ENCODE assay signal across 30 cellular contexts in genomic region chr12:105985383-105985782, GRCh38.
"Had no signal": no experiment of that assay in that cellular context is flagged by ENCODE, and none has a peak within 500 bp of the region (broad histone marks: within the 10 kb centered on the region; RNA-seq: fewer than 3 reads in every experiment).

No MANE protein-coding gene starts in this region.

- H3K27ac ChIP-seq: ascending aorta, body of pancreas, brain microvascular endothelial cell, breast epithelium, VCaP had no signal

- H3K4me3 ChIP-seq: ascending aorta, body of pancreas, breast epithelium had no signal

- H3K27me3 ChIP-seq: ascending aorta, body of pancreas, brain microvascular endothelial cell, breast epithelium had no signal

- H3K36me3 ChIP-seq: ascending aorta, brain microvascular endothelial cell, breast epithelium had no signal

- DNase-seq: activated B cell treated with CpG ODN at 0.5 μM for 24 hours; activated CD4-positive, alpha-beta memory T cell treated with anti-CD3 and anti-CD28 coated beads, Interleukin-2, amount 10 ng/mL, durations not matched to agents 7 days and 5 days; activated CD4-positive, alpha-beta T cell treated with anti-CD3 and anti-CD28 coated beads for 4 hours; activated CD4-positive, alpha-beta T cell treated with anti-CD3 and anti-CD28 coated beads, Interleukin-2, amount 10 ng/mL, durations not matched to agents 24 days and 14 days; activated CD4-positive, alpha-beta T cell treated with anti-CD3 and anti-CD28 coated beads, Interleukin-2, amount 50 U/mL, for 48 hours; activated CD4-positive, CD25-positive, alpha-beta regulatory T cell treated with anti-CD3 and anti-CD28 coated beads, Interleukin-2, amount 50 U/mL, for 72 hours; activated CD8-positive, alpha-beta memory T cell treated with anti-CD3 and anti-CD28 coated beads for 24 hours; activated CD8-positive, alpha-beta memory T cell treated with anti-CD3 and anti-CD28 coated beads, Interleukin-2, amount 10 ng/mL, durations not matched to agents 7 days and 5 days; activated CD8-positive, alpha-beta memory T cell treated with anti-CD3 and anti-CD28 coated beads, Interleukin-2, amount 50 U/mL, for 48 hours; activated CD8-positive, alpha-beta T cell treated with anti-CD3 and anti-CD28 coated beads, Interleukin-2, amount 10 ng/mL, durations not matched to agents 7 days and 5 days; activated effector memory CD4-positive, alpha-beta T cell treated with Interleukin-2 at 50 U/mL for 16 hours; activated gamma-delta T cell; activated naive CD4-positive, alpha-beta T cell treated with anti-CD3 and anti-CD28 coated beads, Interleukin-2, amount 10 ng/mL, durations not matched to agents 7 days and 5 days; activated naive CD4-positive, alpha-beta T cell treated with Interleukin-2 at 50 U/mL for 16 hours; activated naive CD8-positive, alpha-beta T cell treated with anti-CD3 and anti-CD28 coated beads, Interleukin-2, amount 10 ng/mL, durations not matched to agents 7 days and 5 days; activated naive CD8-positive, alpha-beta T cell treated with anti-CD3 and anti-CD28 coated beads, Interleukin-2, amount 50 U/mL, for 24 hours; activated T-cell treated with anti-CD3 and anti-CD28 coated beads, Interleukin-2, amount 50 U/mL, for 24 hours; activated T-cell treated with anti-CD3 and anti-CD28 coated beads, Interleukin-2, amount 50 U/mL, for 48 hours; amygdala; anterior cingulate cortex; body of pancreas; brain microvascular endothelial cell; central memory CD4-positive, alpha-beta T cell; T-helper 1 cell; T-helper 2 cell; T-helper 9 cell had no signal

- ATAC-seq: activated CD8-positive, alpha-beta memory T cell treated with anti-CD3 and anti-CD28 coated beads, Interleukin-2, amount 10 ng/mL, durations not matched to agents 7 days and 5 days; activated CD8-positive, alpha-beta T cell treated with anti-CD3 and anti-CD28 coated beads, Interleukin-2, amount 10 ng/mL, durations not matched to agents 7 days and 5 days; activated naive CD8-positive, alpha-beta T cell treated with anti-CD3 and anti-CD28 coated beads, Interleukin-2, amount 50 U/mL, for 24 hours; body of pancreas had no signal

- H3K9me3 ChIP-seq: ascending aorta, body of pancreas, breast epithelium had no signal

- H3K4me1 ChIP-seq: ascending aorta, body of pancreas, breast epithelium had no signal

- FAIRE-seq: TTC549 had no signal
